18 cellular contexts compared by ENCODE assay signal in the genomic region with DNA sequence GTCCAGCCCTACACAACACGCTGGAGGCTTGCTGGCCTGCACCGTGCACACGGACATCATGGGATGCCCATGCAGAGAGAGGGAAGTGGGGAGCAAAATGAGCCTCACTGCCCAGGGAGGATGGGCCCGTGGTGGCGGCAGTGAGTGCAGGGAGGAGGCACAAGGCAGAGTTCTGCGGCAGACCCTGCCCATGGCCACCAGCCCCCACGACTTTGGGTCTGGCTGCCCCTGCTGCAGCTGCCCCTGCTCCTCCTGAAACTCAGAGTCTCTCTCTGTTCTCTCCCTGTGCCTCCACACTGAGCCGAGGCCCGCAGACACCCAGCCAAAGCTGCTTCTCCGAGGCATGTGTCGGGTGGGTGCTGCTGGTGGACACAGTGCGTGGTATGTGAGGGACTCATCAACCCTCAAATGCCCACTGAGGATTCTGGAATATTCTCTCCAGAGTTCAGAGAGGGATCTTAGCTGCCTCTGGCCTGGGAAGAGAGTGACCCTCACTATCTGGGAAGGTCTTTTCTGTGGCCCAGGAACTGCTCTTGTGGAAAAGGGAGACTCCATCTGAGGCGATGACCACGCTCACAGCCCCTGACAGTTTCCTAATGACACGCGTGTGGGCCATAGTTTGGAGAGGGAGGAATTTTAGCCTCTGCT.
"Had no signal": no experiment of that assay in that cellular context is flagged by ENCODE, and none has a peak within 500 bp of the region (broad histone marks: within the 10 kb centered on the region; RNA-seq: fewer than 3 reads in every experiment).

No MANE protein-coding gene starts in this region.

- H3K36me3 ChIP-seq: WERI-Rb-1 had no signal

- H3K4me3 Mint-ChIP-seq: activated CD4-positive, alpha-beta memory T cell treated with anti-CD3 and anti-CD28 coated beads, Interleukin-2, amount 10 ng/mL, durations not matched to agents 7 days and 5 days; activated CD4-positive, alpha-beta T cell treated with anti-CD3 and anti-CD28 coated beads for 36 hours; activated naive CD8-positive, alpha-beta T cell treated with anti-CD3 and anti-CD28 coated beads for 36 hours; brain; central memory CD8-positive, alpha-beta T cell; nephron; stimulated activated effector memory CD8-positive, alpha-beta T cell treated with anti-CD3 and anti-CD28 coated beads, Interleukin-12 subunit alpha, Interleukin-12 subunit beta, amount 100 ng/mL, for 72 hours; T-helper 1 cell treated with Interleukin-12 subunit alpha and Interleukin-12 subunit beta and Interleukin-4 antibody, amounts not matched to agents 30 μg/mL and 1 μg/mL, for 36 hours had no signal

- H3K4me1 Mint-ChIP-seq: activated CD4-positive, alpha-beta T cell treated with anti-CD3 and anti-CD28 coated beads for 36 hours; activated naive CD8-positive, alpha-beta T cell treated with anti-CD3 and anti-CD28 coated beads for 36 hours; nephron had no signal

- H3K27me3 Mint-ChIP-seq: activated CD4-positive, alpha-beta T cell treated with anti-CD3 and anti-CD28 coated beads for 36 hours; activated naive CD8-positive, alpha-beta T cell treated with anti-CD3 and anti-CD28 coated beads for 36 hours had no signal

- H3K27ac Mint-ChIP-seq: activated CD4-positive, alpha-beta memory T cell treated with anti-CD3 and anti-CD28 coated beads, Interleukin-2, amount 10 ng/mL, durations not matched to agents 7 days and 5 days; activated CD4-positive, alpha-beta T cell treated with anti-CD3 and anti-CD28 coated beads for 36 hours; activated naive CD8-positive, alpha-beta T cell treated with anti-CD3 and anti-CD28 coated beads for 36 hours; nephron; T-helper 1 cell treated with Interleukin-12 subunit alpha and Interleukin-12 subunit beta and Interleukin-4 antibody, amounts not matched to agents 30 μg/mL and 1 μg/mL, for 36 hours had no signal

- H3K9me3 Mint-ChIP-seq: activated CD4-positive, alpha-beta memory T cell treated with anti-CD3 and anti-CD28 coated beads, Interleukin-2, amount 10 ng/mL, durations not matched to agents 7 days and 5 days; activated naive CD8-positive, alpha-beta T cell treated with anti-CD3 and anti-CD28 coated beads for 36 hours; central memory CD8-positive, alpha-beta T cell; nephron; stimulated activated effector memory CD8-positive, alpha-beta T cell treated with anti-CD3 and anti-CD28 coated beads, Interleukin-12 subunit alpha, Interleukin-12 subunit beta, amount 100 ng/mL, for 72 hours; T-helper 1 cell treated with Interleukin-12 subunit alpha and Interleukin-12 subunit beta and Interleukin-4 antibody, amounts not matched to agents 30 μg/mL and 1 μg/mL, for 36 hours had no signal

- ATAC-seq: activated CD4-positive, alpha-beta T cell treated with anti-CD3 and anti-CD28 coated beads for 36 hours; left lobe of liver; stimulated activated effector memory CD8-positive, alpha-beta T cell treated with anti-CD3 and anti-CD28 coated beads, Interleukin-12 subunit alpha, Interleukin-12 subunit beta, amount 100 ng/mL, for 72 hours had no signal

- H3K36me3 Mint-ChIP-seq: activated naive CD8-positive, alpha-beta T cell treated with anti-CD3 and anti-CD28 coated beads for 36 hours; brain; stimulated activated effector memory CD8-positive, alpha-beta T cell treated with anti-CD3 and anti-CD28 coated beads, Interleukin-12 subunit alpha, Interleukin-12 subunit beta, amount 100 ng/mL, for 72 hours had no signal

- H3K27ac ChIP-seq: WERI-Rb-1 had no signal

- DNase-seq: activated CD4-positive, alpha-beta memory T cell treated with anti-CD3 and anti-CD28 coated beads, Interleukin-2, amount 10 ng/mL, durations not matched to agents 7 days and 5 days; activated CD4-positive, alpha-beta T cell treated with anti-CD3 and anti-CD28 coated beads for 36 hours; activated gamma-delta T cell; activated naive CD8-positive, alpha-beta T cell treated with anti-CD3 and anti-CD28 coated beads for 36 hours; activated T-cell treated with anti-CD3 and anti-CD28 coated beads, Interleukin-2, amount 50 U/mL, for 48 hours; amygdala; cortex of kidney; effector CD4-positive, alpha-beta T cell; foreskin fibroblast; mesenchymal stem cell; stimulated activated CD4-positive, alpha-beta T cell treated with anti-CD3 and anti-CD28 coated beads, Interleukin-12 subunit alpha, Interleukin-12 subunit beta, amount 100 ng/mL, for 4 hours; WERI-Rb-1 had no signal
